7 cellular contexts compared by ENCODE assay signal in the genomic region with DNA sequence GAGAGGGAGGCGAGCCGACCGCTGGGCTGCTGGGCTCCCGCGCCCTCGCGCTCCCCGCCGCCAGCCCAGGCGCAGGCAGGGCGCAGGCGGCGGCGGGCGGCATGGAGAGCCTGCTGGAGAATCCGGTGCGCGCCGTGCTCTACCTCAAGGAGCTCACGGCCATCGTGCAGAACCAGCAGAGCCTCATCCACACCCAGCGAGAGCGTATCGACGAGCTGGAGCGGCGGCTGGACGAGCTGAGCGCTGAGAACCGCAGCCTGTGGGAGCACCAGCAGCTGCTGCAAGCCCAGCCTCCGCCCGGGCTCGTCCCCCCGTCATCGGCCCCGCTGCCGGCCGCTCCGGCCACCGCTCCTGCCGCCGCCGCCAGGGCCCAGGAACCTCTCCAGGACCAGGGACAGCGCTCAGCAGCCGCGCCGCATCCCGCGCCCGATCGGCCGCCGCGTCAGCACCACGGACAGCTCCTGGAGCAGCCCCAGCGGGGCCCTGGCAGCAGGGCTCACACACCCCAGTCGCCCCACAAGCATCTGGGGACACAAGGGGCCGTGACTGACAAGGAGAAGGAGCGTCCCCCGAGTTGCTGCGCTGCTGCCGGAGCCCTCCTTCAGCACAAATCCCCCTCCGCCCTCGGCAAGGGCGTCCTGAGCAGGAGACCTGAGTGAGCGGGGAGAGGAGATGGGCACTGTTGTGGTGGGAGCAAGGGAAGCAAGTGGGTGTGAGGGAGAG. TPM values are rescaled to one million over a fixed set of nuclear protein-coding genes. Genes with fewer than 3 reads are reported as not detected.
DNase-seq lines count a peak whose midpoint lies in the region; ATAC-seq and TF ChIP-seq lines count a peak whose summit lies in the region.
"Not testable (repeated sequence)": the region's sequence is repeated elsewhere in the genome, so short reads cannot be mapped to it uniquely, and the experiment has no call there.

No MANE protein-coding gene starts in this region.

- not testable (repeated sequence) for H3K23ac ChIP-seq in trophoblast cell (ENCODE audit: low read length)

- TF ChIP-seq CTCF in WI38 (IDR thresholded peaks at IDR 0.05; ENCODE audit: low read depth, low read length); fibroblast of pulmonary artery (IDR thresholded peaks at IDR 0.05; ENCODE audit: low read length, missing control alignments): not testable (repeated sequence)

- H4K8ac ChIP-seq in trophoblast cell (ENCODE audit: low read depth, low read length): not testable (repeated sequence)

- H2AK5ac ChIP-seq in trophoblast cell (ENCODE audit: low read length): not testable (repeated sequence)

- H3K79me2 ChIP-seq in trophoblast cell (ENCODE audit: control insufficient read depth, insufficient read depth, low read length, poor library complexity): not testable (repeated sequence)

- H3K4me3 ChIP-seq in WI38 (ENCODE audit: low read depth, low read length): peak overlapping the region; percentile 29
- H3K4me3 ChIP-seq in fibroblast of pulmonary artery (replicated peaks; ENCODE audit: low read depth, low read length); trophoblast cell (ENCODE audit: low read depth, low read length): not testable (repeated sequence)

- H3K14ac ChIP-seq in trophoblast cell (ENCODE audit: low read length): not testable (repeated sequence)

- H3K18ac ChIP-seq in trophoblast cell (ENCODE audit: low read length): not testable (repeated sequence)

- not testable (repeated sequence) for H3K27me3 ChIP-seq in trophoblast cell (ENCODE audit: insufficient read depth, low read length)

- H2AFZ ChIP-seq in trophoblast cell (ENCODE audit: insufficient read depth, low read length, poor library complexity): not testable (repeated sequence)

- not testable (repeated sequence) for H2BK12ac ChIP-seq in trophoblast cell (ENCODE audit: low read length)

- H3K4me1 ChIP-seq in trophoblast cell (ENCODE audit: control insufficient read depth in 1 of 2, insufficient read depth in 2 of 2, low read length in 2 of 2): not testable (repeated sequence)

- not testable (repeated sequence) for H2BK120ac ChIP-seq in trophoblast cell (ENCODE audit: insufficient read depth, low read length, poor library complexity)

- H4K91ac ChIP-seq in trophoblast cell (ENCODE audit: low read depth, low read length): not testable (repeated sequence)

- not testable (repeated sequence) for H2BK5ac ChIP-seq in trophoblast cell (ENCODE audit: low read depth, low read length, poor library complexity)

- H3K79me1 ChIP-seq in trophoblast cell (ENCODE audit: low read length): not testable (repeated sequence)

- DNase-seq in astrocyte of the hippocampus (ENCODE audit: low read depth, low spot score) (peak; percentile 80), fibroblast of pulmonary artery (ENCODE audit: low read depth) (peak; percentile 53), left kidney (ENCODE audit: low read depth, low spot score) (peak; percentile 92)
- not testable (repeated sequence) for DNase-seq in trophoblast cell

- not testable (repeated sequence) for H3K27ac ChIP-seq in trophoblast cell (ENCODE audit: low read depth, low read length)

- ATAC-seq in GM19035 (IDR thresholded peaks at IDR 0.05; ENCODE audit: unreplicated experiment) (peak; percentile 68), HG03159 (IDR thresholded peaks at IDR 0.05; ENCODE audit: unreplicated experiment) (peak; percentile 72)

- H3K9me3 ChIP-seq in trophoblast cell (ENCODE audit: insufficient read depth, low read depth, low read length): not testable (repeated sequence)

- not testable (repeated sequence) for H3K36me3 ChIP-seq in trophoblast cell (ENCODE audit: control insufficient read depth in 1 of 2, insufficient read depth in 2 of 2, low read length in 2 of 2)

- WGBS in trophoblast cell (ENCODE audit: extremely low coverage, insufficient coverage, insufficient read length): no CpG with 5 or more reads among the region's 66 CpGs

- not testable (repeated sequence) for H4K12ac ChIP-seq in trophoblast cell (ENCODE audit: low read depth, low read length)

- H3K4ac ChIP-seq in trophoblast cell (ENCODE audit: low read depth, low read length): not testable (repeated sequence)

- not testable (repeated sequence) for H3K9ac ChIP-seq in trophoblast cell (ENCODE audit: low read length)

- H3K4me2 ChIP-seq in trophoblast cell (ENCODE audit: low read length): peak overlapping the region; percentile 86

RNA-seq across cellular contexts. Expression of gene IQSEC3, which starts 0.4 kb away (rescaled TPM):
- 0.01 and 0.21 TPM in 2 replicates for polyA plus RNA-seq in trophoblast cell (2013)
